ENCODE assay signal across 8 cellular contexts in genomic region chr11:45354976-45355705, GRCh38.
DNase-seq lines count a peak whose midpoint lies in the region; ATAC-seq and TF ChIP-seq lines count a peak whose summit lies in the region.

No MANE protein-coding gene starts in this region.

- H3K27ac ChIP-seq in CD4-positive, alpha-beta T cell (ENCODE audit: low read depth, low read length) = peak overlapping the region; percentile 43
- H3K27ac ChIP-seq in KOPT-K1 (ENCODE audit: low read depth, low read length, poor library complexity, severe bottlenecking) (peak overlapping the region; percentile 26), uterus (peak overlapping the region; percentile 54 to 76)

- TF ChIP-seq CTCF in CD4-positive, alpha-beta T cell (IDR thresholded peaks at IDR 0.05) = no peak
- no peak for TF ChIP-seq CTCF in uterus (IDR thresholded peaks at IDR 0.05)

- intact Hi-C loops in CD4-positive, alpha-beta T cell (cut with DNase I, micrococcal nuclease) = loop anchor here in 1 of 2 experiments (2.0 to 10.0 kb wide), 6 partner anchors 14 to 1998 kb away; partner anchors contain the start of genes ALKBH3, CD82, CSTPP1 and PRDM11
- intact Hi-C loops in uterus (cut with DNase I; ENCODE audit: low total_unique reads) = no loop called here

- POLR2A ChIA-PET in CD4-positive, alpha-beta T cell (lab: Charles Lee) = interaction anchor here (0.6 kb wide), 1 partner anchor 15 kb away, joined by 3 read pairs; no protein-coding TSS in a partner anchor
- POLR2A ChIA-PET in T-cell (lab: Charles Lee) = no interaction called here

- peaks cover 22% of the 10 kb centered on the region for H3K4me1 Mint-ChIP-seq in CD4-positive, alpha-beta T cell (ENCODE audit: low read depth)
- peaks cover 19 to 27% (median 24%) of the 10 kb centered on the region in 3 donors for H3K4me1 Mint-ChIP-seq in T-cell

- H3K27me3 Mint-ChIP-seq in CD4-positive, alpha-beta T cell = peaks cover 9% of the 10 kb centered on the region
- H3K27me3 Mint-ChIP-seq in T-cell = peaks cover 8 to 10% of the 10 kb centered on the region in 2 donors

- H3K27ac Mint-ChIP-seq in CD4-positive, alpha-beta T cell = peak overlapping the region; percentile 57
- peak overlapping the region; percentile 80 to 88 for H3K27ac Mint-ChIP-seq in T-cell

- no peaks in the 10 kb centered on the region for H3K27me3 ChIP-seq in CD4-positive, alpha-beta T cell (ENCODE audit: control insufficient read depth, insufficient read depth, low read length)
- no peaks in the 10 kb centered on the region for H3K27me3 ChIP-seq in uterus

- no peaks in the 10 kb centered on the region for H3K9me3 ChIP-seq in CD4-positive, alpha-beta T cell (ENCODE audit: control insufficient read depth, low read length)
- H3K9me3 ChIP-seq in KOPT-K1 (ENCODE audit: insufficient read depth, low read length, poor library complexity, severe bottlenecking) = peaks cover 11% of the 10 kb centered on the region
- no peaks in the 10 kb centered on the region for H3K9me3 ChIP-seq in uterus

- CTCF ChIA-PET in CD4-positive, alpha-beta T cell (lab: Charles Lee) = no interaction called here
- CTCF ChIA-PET in T-cell (lab: Charles Lee) = interaction anchor here in 1 of 2 donors (0.6 kb wide), 1 partner anchor 16 kb away, joined by 3 read pairs; no protein-coding TSS in a partner anchor

- H3K4me3 Mint-ChIP-seq in CD4-positive, alpha-beta T cell = peak overlapping the region; percentile 84
- peak overlapping the region; percentile 75 to 79 (median 77) for H3K4me3 Mint-ChIP-seq in T-cell

- H3K4me1 ChIP-seq in uterus = peaks cover 0 to 3% of the 10 kb centered on the region in 2 donors

- H3K36me3 ChIP-seq in KOPT-K1 (ENCODE audit: insufficient read depth, low read length) = no peaks in the 10 kb centered on the region
- no peaks in the 10 kb centered on the region for H3K36me3 ChIP-seq in uterus

- DNase-seq in CD4-positive, alpha-beta T cell = peak; percentile 82 to 92 (median 88)
- peak; percentile 73 to 93 (median 85) for DNase-seq in T-cell
- DNase-seq in anterior cingulate cortex (lab: John Stamatoyannopoulos, UW) = peak; percentile 27 to 89 (median 73)
- DNase-seq in hippocampal formation (lab: John Stamatoyannopoulos, UW) = peak; percentile 60 to 74
- DNase-seq in retina = peak; percentile 99
- DNase-seq in uterus = peak; percentile 89 to 91

- peak; percentile 92 for ATAC-seq in CD4-positive, alpha-beta T cell (ENCODE audit: poor library complexity)
- ATAC-seq in GM21423 (IDR thresholded peaks at IDR 0.05; ENCODE audit: unreplicated experiment) = peak; percentile 94
- peak; percentile 93 to 99 (median 94) for ATAC-seq in T-cell (replicated peaks in 1 of 4)

- peaks cover 4% of the 10 kb centered on the region for H3K9me3 Mint-ChIP-seq in CD4-positive, alpha-beta T cell
- no peaks in the 10 kb centered on the region for H3K9me3 Mint-ChIP-seq in T-cell

- H3K4me3 ChIP-seq in uterus = peak overlapping the region; percentile 52 to 64

- H3K36me3 Mint-ChIP-seq in CD4-positive, alpha-beta T cell (ENCODE audit: low read depth) = no peaks in the 10 kb centered on the region
- no peaks in the 10 kb centered on the region for H3K36me3 Mint-ChIP-seq in T-cell

- no peak for TF ChIP-seq POLR2A in uterus (IDR thresholded peaks at IDR 0.05)

Comparison
In these comparisons a context has a peak if more than half of its experiments do, and no peak if none do; other contexts are left out.
1. Peak in every context shown above with its lines: DNase-seq, ATAC-seq, H3K4me3 ChIP-seq and H3K27ac ChIP-seq.